ENCODE assay signal across 35 cellular contexts in genomic region chr13:20326809-20327208, GRCh38.
"Had no signal": no experiment of that assay in that cellular context is flagged by ENCODE, and none has a peak within 500 bp of the region (broad histone marks: within the 10 kb centered on the region; RNA-seq: fewer than 3 reads in every experiment).

No MANE protein-coding gene starts in this region.

- H3K4me1 ChIP-seq: adrenal gland, body of pancreas, breast epithelium had no signal

- DNase-seq: activated B cell treated with CpG ODN at 0.5 μM for 24 hours; activated CD4-positive, alpha-beta memory T cell treated with anti-CD3 and anti-CD28 coated beads for 36 hours; activated CD4-positive, alpha-beta T cell treated with anti-CD3 and anti-CD28 coated beads for 4 hours; activated CD4-positive, alpha-beta T cell treated with anti-CD3 and anti-CD28 coated beads, Interleukin-2, amount 10 ng/mL, durations not matched to agents 24 days and 14 days; activated CD4-positive, alpha-beta T cell treated with anti-CD3 and anti-CD28 coated beads, Interleukin-2, amount 50 U/mL, for 1 hour; activated CD4-positive, alpha-beta T cell treated with anti-CD3 and anti-CD28 coated beads, Interleukin-2, amount 50 U/mL, for 4 hours; activated CD4-positive, CD25-positive, alpha-beta regulatory T cell treated with anti-CD3 and anti-CD28 coated beads, Interleukin-2, amount 50 U/mL, for 72 hours; activated CD8-positive, alpha-beta memory T cell treated with anti-CD3 and anti-CD28 coated beads, Interleukin-2, amount 50 U/mL, for 4 hours; activated CD8-positive, alpha-beta T cell treated with anti-CD3 and anti-CD28 coated beads for 36 hours; activated effector memory CD4-positive, alpha-beta T cell treated with anti-CD3 and anti-CD28 coated beads, Interleukin-2, amount 50 U/mL, for 16 hours; activated gamma-delta T cell treated with Interleukin-2 at 50 U/mL for 16 hours; activated naive CD4-positive, alpha-beta T cell; activated naive CD4-positive, alpha-beta T cell treated with anti-CD3 and anti-CD28 coated beads for 36 hours; activated naive CD4-positive, alpha-beta T cell treated with anti-CD3 and anti-CD28 coated beads, Interleukin-2, amount 50 U/mL, for 16 hours; activated naive CD8-positive, alpha-beta T cell treated with anti-CD3 and anti-CD28 coated beads for 36 hours; activated T-cell treated with anti-CD3 and anti-CD28 coated beads for 4 hours; activated T-cell treated with anti-CD3 and anti-CD28 coated beads, Interleukin-2, amount 50 U/mL, for 1 hour; activated T-cell treated with anti-CD3 and anti-CD28 coated beads, Interleukin-2, amount 50 U/mL, for 4 hours; activated T-cell treated with anti-CD3 and anti-CD28 coated beads, Interleukin-2, amount 50 U/mL, for 72 hours; adrenal gland; amniotic stem cell; aorta; body of pancreas; brain microvascular endothelial cell; central memory CD4-positive, alpha-beta T cell; T-helper 1 cell; T-helper 2 cell; T-helper 9 cell had no signal

- H3K27ac Mint-ChIP-seq: activated B cell treated with CpG ODN at 0.5 μM for 24 hours; activated CD4-positive, alpha-beta memory T cell treated with anti-CD3 and anti-CD28 coated beads for 36 hours; activated CD4-positive, alpha-beta T cell treated with anti-CD3 and anti-CD28 coated beads, Interleukin-2, amount 10 ng/mL, durations not matched to agents 24 days and 14 days; activated CD8-positive, alpha-beta T cell treated with anti-CD3 and anti-CD28 coated beads for 36 hours; activated naive CD4-positive, alpha-beta T cell treated with anti-CD3 and anti-CD28 coated beads for 36 hours; activated naive CD4-positive, alpha-beta T cell treated with anti-CD3 and anti-CD28 coated beads, Interleukin-2, amount 50 U/mL, for 72 hours; activated naive CD8-positive, alpha-beta T cell treated with anti-CD3 and anti-CD28 coated beads for 36 hours; activated T-cell treated with anti-CD3 and anti-CD28 coated beads, Interleukin-2, amount 50 U/mL, for 72 hours; activated T-helper 1 cell treated with anti-CD3 and anti-CD28 coated beads, Interleukin-12 subunit alpha, Interleukin-12 subunit beta, Interleukin-2, Interleukin-4 antibody, amounts not matched to agents 30 ng/mL and 10 ng/mL and 1 ng/mL, durations not matched to agents 14 hours and 24 hours and 36 hours; activated T-helper 17 cell treated with anti-CD3 and anti-CD28 coated beads, Interleukin-2, amount 50 U/mL, for 72 hours; T-helper 2 cell treated with Interferon-gamma antibody and Interleukin-4, amounts not matched to agents 5 μg/mL and 100 μg/mL, for 36 hours had no signal

- H3K9me3 ChIP-seq: adrenal gland, body of pancreas had no signal

- ATAC-seq: activated CD8-positive, alpha-beta T cell treated with anti-CD3 and anti-CD28 coated beads for 36 hours; activated naive CD4-positive, alpha-beta T cell treated with anti-CD3 and anti-CD28 coated beads, Interleukin-2, amount 50 U/mL, for 72 hours; activated T-cell treated with anti-CD3 and anti-CD28 coated beads, Interleukin-2, amount 50 U/mL, for 4 hours; activated T-cell treated with anti-CD3 and anti-CD28 coated beads, Interleukin-2, amount 50 U/mL, for 72 hours; activated T-helper 17 cell treated with anti-CD3 and anti-CD28 coated beads, Interleukin-2, amount 50 U/mL, for 72 hours; body of pancreas had no signal

- H3K27ac ChIP-seq: adrenal gland, body of pancreas, brain microvascular endothelial cell, breast epithelium, VCaP had no signal

- H3K27me3 ChIP-seq: adrenal gland, body of pancreas, brain microvascular endothelial cell, breast epithelium had no signal

- H3K4me3 ChIP-seq: adrenal gland, body of pancreas, breast epithelium had no signal

- H3K36me3 ChIP-seq: adrenal gland, brain microvascular endothelial cell, breast epithelium had no signal

- H3K4me3 Mint-ChIP-seq: activated B cell treated with CpG ODN at 0.5 μM for 24 hours; activated CD4-positive, alpha-beta memory T cell treated with anti-CD3 and anti-CD28 coated beads for 36 hours; activated CD4-positive, alpha-beta T cell treated with anti-CD3 and anti-CD28 coated beads, Interleukin-2, amount 10 ng/mL, durations not matched to agents 24 days and 14 days; activated CD8-positive, alpha-beta T cell treated with anti-CD3 and anti-CD28 coated beads for 36 hours; activated naive CD4-positive, alpha-beta T cell treated with anti-CD3 and anti-CD28 coated beads for 36 hours; activated naive CD8-positive, alpha-beta T cell treated with anti-CD3 and anti-CD28 coated beads for 36 hours; activated T-cell treated with anti-CD3 and anti-CD28 coated beads, Interleukin-2, amount 50 U/mL, for 4 hours; activated T-cell treated with anti-CD3 and anti-CD28 coated beads, Interleukin-2, amount 50 U/mL, for 72 hours; activated T-helper 1 cell treated with anti-CD3 and anti-CD28 coated beads, Interleukin-12 subunit alpha, Interleukin-12 subunit beta, Interleukin-2, Interleukin-4 antibody, amounts not matched to agents 30 ng/mL and 10 ng/mL and 1 ng/mL, durations not matched to agents 14 hours and 24 hours and 36 hours; activated T-helper 17 cell treated with anti-CD3 and anti-CD28 coated beads, Interleukin-2, amount 50 U/mL, for 72 hours; T-helper 1 cell treated with Interleukin-12 subunit alpha and Interleukin-12 subunit beta and Interleukin-4 antibody, amounts not matched to agents 30 μg/mL and 1 μg/mL, for 36 hours; T-helper 2 cell treated with Interferon-gamma antibody and Interleukin-4, amounts not matched to agents 5 μg/mL and 100 μg/mL, for 36 hours had no signal

- H3K4me1 Mint-ChIP-seq: activated B cell treated with CpG ODN at 0.5 μM for 24 hours; activated CD4-positive, alpha-beta T cell treated with anti-CD3 and anti-CD28 coated beads, Interleukin-2, amount 10 ng/mL, durations not matched to agents 24 days and 14 days; activated naive CD8-positive, alpha-beta T cell treated with anti-CD3 and anti-CD28 coated beads for 36 hours had no signal
